9 cellular contexts compared by ENCODE assay signal in the genomic region with DNA sequence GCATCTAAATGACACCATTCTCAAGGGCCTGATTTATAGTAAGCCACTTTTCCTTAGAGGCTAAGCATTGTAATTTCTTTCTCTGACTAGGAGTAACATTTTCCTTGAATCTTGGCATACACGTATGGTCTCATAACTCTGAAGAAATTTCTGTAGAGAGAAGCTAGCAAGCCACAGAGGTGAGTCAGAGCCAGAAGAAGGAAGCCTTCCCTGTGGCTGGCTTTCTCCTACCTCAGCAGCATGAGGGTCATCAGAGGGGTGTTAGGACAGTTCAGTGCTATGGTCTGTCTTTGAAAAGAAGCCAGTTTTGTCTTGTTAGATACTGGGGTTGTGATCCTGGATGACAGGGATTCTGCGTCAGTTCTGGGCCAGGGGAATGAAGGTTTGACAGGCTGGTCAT. TPM values are rescaled to one million over a fixed set of nuclear protein-coding genes. Genes with fewer than 3 reads are reported as not detected.
DNase-seq lines count a peak whose midpoint lies in the region; ATAC-seq and TF ChIP-seq lines count a peak whose summit lies in the region.
"Had no signal": no experiment of that assay in that cellular context is flagged by ENCODE, and none has a peak within 500 bp of the region (broad histone marks: within the 10 kb centered on the region; RNA-seq: fewer than 3 reads in every experiment).

No MANE protein-coding gene starts in this region.

- peak overlapping the region; percentile 87 for H3K27ac ChIP-seq in PC-3 (ENCODE audit: low read length)
- H3K27ac ChIP-seq in psoas muscle = peak overlapping the region; percentile 20

- H3K9me3 ChIP-seq in PC-3 (ENCODE audit: low read length) (no peaks in the 10 kb centered on the region), psoas muscle (no peaks in the 10 kb centered on the region)

- no peaks in the 10 kb centered on the region for H4K20me1 ChIP-seq in PC-3 (ENCODE audit: low read length)

- CTCF ChIA-PET in PC-3 (lab: Charles Lee) = no interaction called here

- peak; percentile 20; the same call in 1 of the 2 replicates for ATAC-seq in PC-3
- ATAC-seq in psoas muscle = no peak
- ATAC-seq in GM21529 (IDR thresholded peaks at IDR 0.05; ENCODE audit: unreplicated experiment) = no peak
- ATAC-seq in HG03521 (IDR thresholded peaks at IDR 0.05; ENCODE audit: unreplicated experiment) = no peak

- H3K36me3 ChIP-seq in PC-3 (ENCODE audit: low read depth, low read length) (no peaks in the 10 kb centered on the region), psoas muscle (ENCODE audit: insufficient read depth in 1 of 2, low read depth in 1 of 2) (no peaks in the 10 kb centered on the region)

- H3F3A ChIP-seq in PC-3 (ENCODE audit: low read length, unreplicated experiment) = peaks cover 13% of the 10 kb centered on the region

- H3K27me3 ChIP-seq in PC-3 (ENCODE audit: low read length) = no peaks in the 10 kb centered on the region
- no peaks in the 10 kb centered on the region for H3K27me3 ChIP-seq in psoas muscle (ENCODE audit: insufficient read depth in 3 of 3, low read length in 2 of 3)

- no peaks in the 10 kb centered on the region for H3K9me2 ChIP-seq in PC-3 (replicated peaks; ENCODE audit: low read length)

- TF ChIP-seq CTCF in PC-3 (conservative IDR thresholded peaks at IDR 0.05; ENCODE audit: low read depth, low read length) (no peak), psoas muscle (IDR thresholded peaks at IDR 0.05) (no peak)

- H2AFZ ChIP-seq in PC-3 (ENCODE audit: low read length) = no peak overlapping the region

- WGBS in psoas muscle, 3 donors = 80 to 90% (median 88%) methylated on average over 2 of the region's 2 CpGs

- peak overlapping the region; percentile 42 for H3K4me2 ChIP-seq in PC-3 (ENCODE audit: low read length)

- intact Hi-C loops in PC-3 (cut with micrococcal nuclease) = loop anchor here (5.0 kb wide), 1 partner anchor 39 kb away; no protein-coding TSS in a partner anchor
- intact Hi-C loops in psoas muscle (cut with DNase I) = loop anchor here (5.0 kb wide), 4 partner anchors 36 to 371 kb away; a partner anchor contains a TSS

- no peak overlapping the region for H3K4me3 ChIP-seq in PC-3 (ENCODE audit: low read length)
- no peak overlapping the region for H3K4me3 ChIP-seq in psoas muscle

- BruUV-seq in PC-3 (replicated peaks; lab: Mats Ljungman, UMichigan) = no TSS peak

- peak overlapping the region; percentile 24; the same call in 1 of the 2 replicates for H3K9ac ChIP-seq in PC-3 (ENCODE audit: low read length)

- DNase-seq in Daoy (ENCODE audit: low read depth) (peak; percentile 85), PC-3 (peak; percentile 77), dedifferentiated amniotic fluid mesenchymal stem cell (ENCODE audit: extremely low spot score) (peak; percentile 82), psoas muscle (no peak), DMS 273 (lab: John Stamatoyannopoulos, UW; ENCODE audit: unreplicated experiment) (no peak), GF-D8 (lab: John Stamatoyannopoulos, UW) (no peak)
- DNase-seq: T-helper 9 cell had no signal

- peaks cover 64% of the 10 kb centered on the region for H3K4me1 ChIP-seq in PC-3 (ENCODE audit: insufficient read depth, low read length)
- H3K4me1 ChIP-seq in psoas muscle = peaks cover 58% of the 10 kb centered on the region

- POLR2A ChIA-PET in PC-3 (lab: Charles Lee; ENCODE audit: unreplicated experiment) = no interaction called here

- H3K79me2 ChIP-seq in PC-3 (ENCODE audit: low read length) = peaks cover 37% of the 10 kb centered on the region

RNA-seq across cellular contexts. Expression of a gene that starts 3.2 kb away (rescaled TPM):
- 15.2 and 17.1 TPM in 2 replicates for total RNA-seq in Daoy (2014; rRNA removed; shearing (Covaris generic))
- total RNA-seq in PC-3 (2014; rRNA removed) = 6.4 and 13.6 TPM in 2 replicates
- total RNA-seq in psoas muscle = 1 to 10 TPM; 1.6 to 2.8 (median 2.3) TPM
- polyA plus RNA-seq in psoas muscle = 1 to 10 TPM in 2 of 3 donors, under 1 TPM in 1; 0.55 to 1.4 (median 1.3) TPM

RNA-seq across cellular contexts. Expression of a gene that starts 35.8 kb away (rescaled TPM):
- total RNA-seq in Daoy (2014; rRNA removed; shearing (Covaris generic)) = 63.7 and 70.5 TPM in 2 replicates
- total RNA-seq in PC-3 (2014; rRNA removed) (14.6 and 15.1 TPM in 2 replicates), psoas muscle (10 to 100 TPM in 1 of 4 donors, 1 to 10 TPM in 3; 8.1 to 10.2 (median 9.0) TPM)
- 10 to 100 TPM in 2 of 3 donors, 1 to 10 TPM in 1; 3.7 to 17.2 (median 11.1) TPM for polyA plus RNA-seq in psoas muscle

Comparison
In these comparisons a context has a peak if more than half of its experiments do, and no peak if none do; other contexts are left out.
1. DNase-seq: peak in Daoy (single experiment), PC-3 (single experiment) and dedifferentiated amniotic fluid mesenchymal stem cell (single experiment); none in psoas muscle (0 of 2), DMS 273 (single experiment) and GF-D8 (single experiment).